ENCODE assay signal across 8 cellular contexts in genomic region chr19:14418743-14419037, GRCh38. TPM values are rescaled to one million over a fixed set of nuclear protein-coding genes. Genes with fewer than 3 reads are reported as not detected.
DNase-seq lines count a peak whose midpoint lies in the region; ATAC-seq, FAIRE-seq and TF ChIP-seq lines count a peak whose summit lies in the region.

No MANE protein-coding gene starts in this region.

- POLR2A ChIA-PET in HEK293 (lab: Yijun Ruan, JAX) = interaction anchor here (0.7 to 2.1 kb wide), 3 partner anchors 9 to 15 kb away, joined by 3 to 4 read pairs (median 3); no protein-coding TSS in a partner anchor

- no peak for TF ChIP-seq CTCF in HEK293 (tag by site-specific recombination; IDR thresholded peaks at IDR 0.05)
- TF ChIP-seq CTCF in WI38 (IDR thresholded peaks at IDR 0.05; ENCODE audit: low read depth, low read length) = no peak
- TF ChIP-seq CTCF in glutamatergic neuron (IDR thresholded peaks at IDR 0.05; ENCODE audit: partially characterized antibody, unreplicated experiment) = no peak

- H3K27me3 Mint-ChIP-seq in glutamatergic neuron (ENCODE audit: unreplicated experiment) = peaks cover 13% of the 10 kb centered on the region

- CTCF ChIA-PET in HEK293 (lab: Yijun Ruan, JAX) = interaction anchor here (1.0 kb wide), 1 partner anchor 62 kb away, joined by 3 read pairs; no protein-coding TSS in a partner anchor

- no peaks in the 10 kb centered on the region for H3K36me3 Mint-ChIP-seq in glutamatergic neuron (ENCODE audit: unreplicated experiment)

- peak overlapping the region; percentile 95 for H3K27ac Mint-ChIP-seq in glutamatergic neuron (ENCODE audit: unreplicated experiment)

- H3K4me1 Mint-ChIP-seq in glutamatergic neuron (ENCODE audit: low read depth, unreplicated experiment) = peaks cover 15% of the 10 kb centered on the region

- H3K4me3 ChIP-seq in HEK293 (ENCODE audit: low read depth, low read length) = peak overlapping the region; percentile 92
- H3K4me3 ChIP-seq in WI38 (ENCODE audit: low read depth, low read length) = peak overlapping the region; percentile 91
- peak overlapping the region; percentile 93 to 97 for H3K4me3 ChIP-seq in small intestine (ENCODE audit: low read depth in 1 of 2, low read length in 2 of 2)

- no peak for FAIRE-seq in small intestine (lab: Jason Lieb, UNC)

- DNase-seq in glutamatergic neuron = no peak
- DNase-seq in small intestine = no peak
- no peak for DNase-seq in NK-92 treated with Interleukin-12 subunit alpha and Interleukin-12 subunit beta, amount 100 ng/mL, for 24 hours (lab: John Stamatoyannopoulos, UW)
- DNase-seq in NCI-H526 (lab: John Stamatoyannopoulos, UW) = no peak
- no peak for DNase-seq in KBM-7

- in situ Hi-C loops in KBM-7 (cut with MboI; ENCODE audit: low pct_unique_long_range_greater_than_20kb, low sequenced_read_pairs) = no loop called here

- peak overlapping the region; percentile 96 for H3K4me3 Mint-ChIP-seq in glutamatergic neuron (ENCODE audit: unreplicated experiment)

- peak overlapping the region; percentile 74 for H3K27ac ChIP-seq in HEK293 (ENCODE audit: extremely low read depth, low read depth, low read length)
- H3K27ac ChIP-seq in small intestine (ENCODE audit: low read depth in 1 of 2, low read length in 1 of 2) = peak overlapping the region; percentile 92 to 95

- H3K9me3 ChIP-seq in HEK293 (ENCODE audit: control insufficient read depth, insufficient read depth, low read depth, low read length) (no peaks in the 10 kb centered on the region), small intestine (ENCODE audit: control insufficient read depth, low read depth) (no peaks in the 10 kb centered on the region)

- H3K36me3 ChIP-seq in HEK293 (ENCODE audit: control insufficient read depth in 2 of 2, insufficient read depth in 1 of 2, low read length in 2 of 2) (peaks cover 15 to 23% of the 10 kb centered on the region in 2 experiments; a peak in 2 of 3 replicates), small intestine (ENCODE audit: control insufficient read depth in 2 of 2, insufficient read depth in 2 of 2, low read length in 2 of 2) (no peaks in the 10 kb centered on the region)

- no peaks in the 10 kb centered on the region for H3K27me3 ChIP-seq in small intestine (ENCODE audit: control insufficient read depth in 2 of 2, insufficient read depth in 2 of 2, low read length in 2 of 2)

- H3K4me1 ChIP-seq in HEK293 (ENCODE audit: control insufficient read depth, insufficient read depth, low read length) (peaks cover 13% of the 10 kb centered on the region), small intestine (ENCODE audit: control insufficient read depth in 2 of 2, insufficient read depth in 1 of 2, low read depth in 1 of 2, low read length in 1 of 2) (peaks cover 0 to 5% of the 10 kb centered on the region in 2 donors)

- peaks cover 8% of the 10 kb centered on the region for H3K9me3 Mint-ChIP-seq in glutamatergic neuron (ENCODE audit: unreplicated experiment)

- no peak for ATAC-seq in HG03039 (IDR thresholded peaks at IDR 0.05; ENCODE audit: unreplicated experiment)

- WGBS in small intestine, 3 donors = 0 to 2% (median 1%) methylated on average over 14 to 18 of the region's 18 CpGs

TF ChIP-seq in HEK293, 187 proteins besides CTCF, POLR2A, EP300 and RAD21:
- TF ChIP-seq ZBTB48 (tag by site-specific recombination; IDR thresholded peaks at IDR 0.05) = peak; percentile 59; the same call in 1 of the 2 replicates
- TF ChIP-seq ZNF530 (tag by site-specific recombination; IDR thresholded peaks at IDR 0.05; ENCODE audit: low read depth) = no peak
- 0 out of 2 replicates have a peak, but pooled peaks have one; percentile 13 for TF ChIP-seq ZNF692 (tag by site-specific recombination; IDR thresholded peaks at IDR 0.05)
- TF ChIP-seq OVOL3 (tag by site-specific recombination; IDR thresholded peaks at IDR 0.05) = 0 out of 2 replicates have a peak, but pooled peaks have one; percentile 7
- 0 out of 2 replicates have a peak, but pooled peaks have one; percentile 62 for TF ChIP-seq ZNF660 (tag by site-specific recombination; IDR thresholded peaks at IDR 0.05)
- no peak for TF ChIP-seq ZBTB44 (tag by site-specific recombination; IDR thresholded peaks at IDR 0.05)
- no peak for TF ChIP-seq ZNF654 (tag by site-specific recombination; IDR thresholded peaks at IDR 0.05; ENCODE audit: low read depth)
- no peak for TF ChIP-seq ZNF24 (tag by site-specific recombination; IDR thresholded peaks at IDR 0.05)
- TF ChIP-seq ZNF274 (IDR thresholded peaks at IDR 0.05; ENCODE audit: low read length) = no peak
- no peak for TF ChIP-seq ZNF274 (tag by site-specific recombination; IDR thresholded peaks at IDR 0.05; ENCODE audit: borderline replicate concordance)
- no peak for TF ChIP-seq ZNF416 (tag by site-specific recombination; IDR thresholded peaks at IDR 0.05)
- peak; percentile 37; the same call in 1 of the 2 replicates for TF ChIP-seq YY1 (tag by site-specific recombination; IDR thresholded peaks at IDR 0.05)
- 0 out of 2 replicates have a peak, but pooled peaks have one; percentile 34 for TF ChIP-seq KLF7 (tag by site-specific recombination; IDR thresholded peaks at IDR 0.05; ENCODE audit: borderline replicate concordance)
- peak; percentile 24; the same call in 1 of the 2 replicates for TF ChIP-seq ZNF501 (tag by site-specific recombination; IDR thresholded peaks at IDR 0.05)

RNA-seq across cellular contexts. Expression of gene DDX39A, which starts 0.5 kb away (rescaled TPM):
- total RNA-seq in glutamatergic neuron (ENCODE audit: unreplicated experiment) = 103 TPM
- polyA plus RNA-seq in small intestine = 100 to 1,000 TPM; 110 to 139 (median 139) TPM

RNA-seq across cellular contexts. Expression of gene PKN1, which starts 14.4 kb away (rescaled TPM):
- 117 TPM for total RNA-seq in glutamatergic neuron (ENCODE audit: unreplicated experiment)
- polyA plus RNA-seq in small intestine = 10 to 100 TPM in 2 of 3 donors, 1 to 10 TPM in 1; 8.9 to 35.0 (median 27.8) TPM

RNA-seq across cellular contexts. Expression of gene ADGRE5, which starts 37.4 kb away (rescaled TPM):
- 4.0 TPM for total RNA-seq in glutamatergic neuron (ENCODE audit: unreplicated experiment)
- 10 to 100 TPM; 13.6 to 51.6 (median 15.7) TPM for polyA plus RNA-seq in small intestine

RNA-seq across cellular contexts. Expression of gene PTGER1, which starts 56.5 kb away (rescaled TPM):
- 2.0 TPM for total RNA-seq in glutamatergic neuron (ENCODE audit: unreplicated experiment)
- under 1 TPM in 1 of 3 donors, not detected in 2; 0.64 TPM for polyA plus RNA-seq in small intestine
